ENCODE assay signal across 1 cellular context in the genomic region with DNA sequence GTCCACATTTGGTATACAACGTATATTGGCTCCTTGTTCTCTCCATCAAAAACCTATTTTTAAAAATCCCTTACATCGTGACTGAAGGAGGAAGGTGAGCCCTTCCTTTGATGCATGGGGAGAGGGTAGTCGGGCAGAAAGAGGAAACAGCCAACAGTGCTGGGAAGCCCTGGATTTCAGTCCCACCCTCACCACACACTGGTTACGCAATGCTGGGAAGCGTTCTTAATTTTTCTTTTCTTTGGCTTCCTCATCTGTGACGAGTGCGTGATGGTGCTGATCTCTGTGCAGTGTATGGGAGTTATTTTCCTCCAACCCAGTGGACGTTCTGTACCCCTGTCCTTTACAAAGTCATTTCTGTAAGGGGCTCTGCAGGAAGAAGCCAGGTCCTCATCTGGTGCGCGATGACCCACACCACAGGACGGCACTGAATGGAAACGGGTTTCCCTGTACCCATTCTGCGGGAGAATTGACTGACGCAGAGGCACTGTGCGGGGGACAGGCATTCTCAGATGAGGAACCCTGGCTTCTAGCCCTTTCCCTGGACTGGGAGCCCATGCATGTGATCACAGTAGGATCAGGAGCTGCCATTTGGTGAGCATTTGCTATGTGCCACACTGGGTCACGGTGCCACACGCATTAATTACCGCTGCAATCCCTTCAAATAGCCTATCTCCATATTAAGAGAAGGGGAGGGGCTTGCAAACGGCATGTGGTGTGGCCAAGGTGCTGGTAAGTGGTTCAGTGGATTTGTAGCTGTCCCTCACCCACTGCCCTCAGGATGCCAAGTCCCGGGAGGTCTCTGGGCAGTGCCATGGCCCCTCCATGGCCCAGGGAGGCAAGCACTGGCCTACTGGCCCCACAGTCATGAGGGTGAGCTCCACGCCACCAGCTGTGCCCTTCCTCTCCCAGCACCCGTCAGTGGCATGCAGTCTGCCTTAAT.
TF ChIP-seq lines count a peak whose summit lies in the region.

No MANE protein-coding gene starts in this region.

TF ChIP-seq in liver, 16 proteins besides CTCF, POLR2A, EP300 and RAD21 (continued from another document):
- TF ChIP-seq, protein P1, sequence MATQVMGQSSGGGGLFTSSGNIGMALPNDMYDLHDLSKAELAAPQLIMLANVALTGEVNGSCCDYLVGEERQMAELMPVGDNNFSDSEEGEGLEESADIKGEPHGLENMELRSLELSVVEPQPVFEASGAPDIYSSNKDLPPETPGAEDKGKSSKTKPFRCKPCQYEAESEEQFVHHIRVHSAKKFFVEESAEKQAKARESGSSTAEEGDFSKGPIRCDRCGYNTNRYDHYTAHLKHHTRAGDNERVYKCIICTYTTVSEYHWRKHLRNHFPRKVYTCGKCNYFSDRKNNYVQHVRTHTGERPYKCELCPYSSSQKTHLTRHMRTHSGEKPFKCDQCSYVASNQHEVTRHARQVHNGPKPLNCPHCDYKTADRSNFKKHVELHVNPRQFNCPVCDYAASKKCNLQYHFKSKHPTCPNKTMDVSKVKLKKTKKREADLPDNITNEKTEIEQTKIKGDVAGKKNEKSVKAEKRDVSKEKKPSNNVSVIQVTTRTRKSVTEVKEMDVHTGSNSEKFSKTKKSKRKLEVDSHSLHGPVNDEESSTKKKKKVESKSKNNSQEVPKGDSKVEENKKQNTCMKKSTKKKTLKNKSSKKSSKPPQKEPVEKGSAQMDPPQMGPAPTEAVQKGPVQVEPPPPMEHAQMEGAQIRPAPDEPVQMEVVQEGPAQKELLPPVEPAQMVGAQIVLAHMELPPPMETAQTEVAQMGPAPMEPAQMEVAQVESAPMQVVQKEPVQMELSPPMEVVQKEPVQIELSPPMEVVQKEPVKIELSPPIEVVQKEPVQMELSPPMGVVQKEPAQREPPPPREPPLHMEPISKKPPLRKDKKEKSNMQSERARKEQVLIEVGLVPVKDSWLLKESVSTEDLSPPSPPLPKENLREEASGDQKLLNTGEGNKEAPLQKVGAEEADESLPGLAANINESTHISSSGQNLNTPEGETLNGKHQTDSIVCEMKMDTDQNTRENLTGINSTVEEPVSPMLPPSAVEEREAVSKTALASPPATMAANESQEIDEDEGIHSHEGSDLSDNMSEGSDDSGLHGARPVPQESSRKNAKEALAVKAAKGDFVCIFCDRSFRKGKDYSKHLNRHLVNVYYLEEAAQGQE (IDR thresholded peaks at IDR 0.05): no peak
- TF ChIP-seq, protein P2, sequence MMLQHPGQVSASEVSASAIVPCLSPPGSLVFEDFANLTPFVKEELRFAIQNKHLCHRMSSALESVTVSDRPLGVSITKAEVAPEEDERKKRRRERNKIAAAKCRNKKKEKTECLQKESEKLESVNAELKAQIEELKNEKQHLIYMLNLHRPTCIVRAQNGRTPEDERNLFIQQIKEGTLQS (IDR thresholded peaks at IDR 0.05): no peak
- TF ChIP-seq GABPA (IDR thresholded peaks at IDR 0.05 in 1 of 2, conservative IDR thresholded peaks at IDR 0.05 in 1 of 2): no peak
